ENCODE assay signal across 21 cellular contexts in the genomic region with DNA sequence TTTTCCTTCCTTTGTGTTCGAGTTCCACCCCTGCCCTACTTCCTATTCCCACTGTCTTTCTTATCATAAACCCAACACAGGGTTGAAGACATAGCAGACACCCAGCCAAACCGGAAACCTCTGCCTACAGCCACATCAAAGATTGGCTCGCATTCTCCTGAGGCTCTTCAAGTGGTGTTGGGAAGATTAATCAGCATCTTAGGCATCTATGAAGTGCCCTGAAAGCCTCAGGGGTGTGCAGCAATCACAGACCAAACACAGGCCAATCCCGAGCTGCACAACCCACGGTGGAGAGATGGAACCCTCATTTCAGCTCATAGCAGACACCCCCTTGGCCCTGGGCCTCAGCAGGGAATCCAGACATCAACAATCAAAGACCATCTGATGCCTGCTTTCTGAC.
DNase-seq lines count a peak whose midpoint lies in the region; ATAC-seq, FAIRE-seq and TF ChIP-seq lines count a peak whose summit lies in the region.
"Had no signal": no experiment of that assay in that cellular context is flagged by ENCODE, and none has a peak within 500 bp of the region (broad histone marks: within the 10 kb centered on the region; RNA-seq: fewer than 3 reads in every experiment).

No MANE protein-coding gene starts in this region.

- H3K36me3 ChIP-seq in MM.1S (replicated peaks; ENCODE audit: insufficient read depth, low read length) (no peaks in the 10 kb centered on the region), bronchial epithelial cell (ENCODE audit: control insufficient read depth, insufficient read depth, low read length) (no peaks in the 10 kb centered on the region)
- H3K36me3 ChIP-seq: SJSA1, upper lobe of left lung had no signal

- H3K4me3 Mint-ChIP-seq in activated CD4-positive, alpha-beta T cell treated with anti-CD3 and anti-CD28 coated beads for 36 hours, result no peak overlapping the region
- no peak overlapping the region for H3K4me3 Mint-ChIP-seq in activated CD4-positive, alpha-beta memory T cell treated with anti-CD3 and anti-CD28 coated beads for 36 hours
- H3K4me3 Mint-ChIP-seq in T-helper 17 cell, result no peak overlapping the region
- H3K4me3 Mint-ChIP-seq: activated CD8-positive, alpha-beta T cell treated with anti-CD3 and anti-CD28 coated beads for 36 hours; CD8-positive, alpha-beta T cell had no signal

- no peak overlapping the region for H3K27ac Mint-ChIP-seq in activated CD4-positive, alpha-beta T cell treated with anti-CD3 and anti-CD28 coated beads for 36 hours
- H3K27ac Mint-ChIP-seq in activated CD4-positive, alpha-beta memory T cell treated with anti-CD3 and anti-CD28 coated beads for 36 hours, result no peak overlapping the region
- no peak overlapping the region for H3K27ac Mint-ChIP-seq in T-helper 17 cell
- H3K27ac Mint-ChIP-seq: activated CD8-positive, alpha-beta T cell treated with anti-CD3 and anti-CD28 coated beads for 36 hours; CD8-positive, alpha-beta T cell had no signal

- TF ChIP-seq CTCF in MM.1S (IDR thresholded peaks at IDR 0.05; ENCODE audit: low read length) (no peak), bronchial epithelial cell (IDR thresholded peaks at IDR 0.05; ENCODE audit: insufficient read depth, low read length, severe bottlenecking) (no peak), foreskin fibroblast (IDR thresholded peaks at IDR 0.05; ENCODE audit: low read depth, low read length) (no peak)

- H4K20me1 ChIP-seq in MM.1S (ENCODE audit: insufficient read depth, low read length), result no peaks in the 10 kb centered on the region

- H3K4me1 Mint-ChIP-seq in activated CD4-positive, alpha-beta T cell treated with anti-CD3 and anti-CD28 coated beads for 36 hours, result peaks cover 4% of the 10 kb centered on the region
- H3K4me1 Mint-ChIP-seq in activated CD4-positive, alpha-beta memory T cell treated with anti-CD3 and anti-CD28 coated beads for 36 hours (ENCODE audit: low read depth), result peaks cover 4% of the 10 kb centered on the region
- H3K4me1 Mint-ChIP-seq in T-helper 17 cell, result peaks cover 10% of the 10 kb centered on the region

- no peaks in the 10 kb centered on the region for H3K36me3 Mint-ChIP-seq in activated CD4-positive, alpha-beta T cell treated with anti-CD3 and anti-CD28 coated beads for 36 hours (ENCODE audit: low read depth)
- H3K36me3 Mint-ChIP-seq in activated CD4-positive, alpha-beta memory T cell treated with anti-CD3 and anti-CD28 coated beads for 36 hours, result no peaks in the 10 kb centered on the region
- peaks cover 2% of the 10 kb centered on the region for H3K36me3 Mint-ChIP-seq in T-helper 17 cell (ENCODE audit: low read depth)
- H3K36me3 Mint-ChIP-seq: CD8-positive, alpha-beta T cell had no signal

- H3K27ac ChIP-seq in MM.1S (ENCODE audit: low read length), result no peak overlapping the region
- H3K27ac ChIP-seq: SJSA1 had no signal

- no peaks in the 10 kb centered on the region for H3K79me2 ChIP-seq in MM.1S (ENCODE audit: low read length)

- CTCF ChIA-PET in activated CD4-positive, alpha-beta T cell treated with anti-CD3 and anti-CD28 coated beads for 36 hours (lab: Charles Lee), result interaction anchor here (0.6 kb wide), 1 partner anchor 103 kb away, joined by 4 read pairs; no protein-coding TSS in a partner anchor
- CTCF ChIA-PET in activated CD4-positive, alpha-beta memory T cell treated with anti-CD3 and anti-CD28 coated beads for 36 hours (lab: Charles Lee), result no interaction called here

- H3K9me3 Mint-ChIP-seq in activated CD4-positive, alpha-beta T cell treated with anti-CD3 and anti-CD28 coated beads for 36 hours (ENCODE audit: low read depth), result no peaks in the 10 kb centered on the region
- no peaks in the 10 kb centered on the region for H3K9me3 Mint-ChIP-seq in activated CD4-positive, alpha-beta memory T cell treated with anti-CD3 and anti-CD28 coated beads for 36 hours
- H3K9me3 Mint-ChIP-seq: activated CD8-positive, alpha-beta T cell treated with anti-CD3 and anti-CD28 coated beads for 36 hours; CD8-positive, alpha-beta T cell had no signal

- H3K27me3 ChIP-seq in MM.1S (replicated peaks; ENCODE audit: insufficient read depth, low read length), result no peaks in the 10 kb centered on the region
- H3K27me3 ChIP-seq in bronchial epithelial cell (ENCODE audit: control insufficient read depth, insufficient read depth, low read length), result no peaks in the 10 kb centered on the region
- H3K27me3 ChIP-seq: upper lobe of left lung had no signal

- no peak overlapping the region for H3K9ac ChIP-seq in MM.1S (ENCODE audit: low read length)

- H3K9me3 ChIP-seq in MM.1S (replicated peaks; ENCODE audit: insufficient read depth, low read length) (no peaks in the 10 kb centered on the region), T-helper 17 cell (ENCODE audit: control insufficient read depth, low read length, poor library complexity, severe bottlenecking) (no peaks in the 10 kb centered on the region)
- H3K9me3 ChIP-seq: mucosa of descending colon, SJSA1, upper lobe of left lung had no signal

- FAIRE-seq in bronchial epithelial cell (lab: Jason Lieb, UNC), result no peak
- FAIRE-seq: GM12878 had no signal

- no peaks in the 10 kb centered on the region for H3K4me1 ChIP-seq in MM.1S (ENCODE audit: low read length)

- no peak for DNase-seq in activated CD4-positive, alpha-beta T cell treated with anti-CD3 and anti-CD28 coated beads for 36 hours
- no peak for DNase-seq in activated CD4-positive, alpha-beta T cell treated with anti-CD3 and anti-CD28 coated beads, Interleukin-2, amount 50 U/mL, for 4 hours
- DNase-seq in MM.1S (peak; percentile 11), bronchial epithelial cell (ENCODE audit: low read depth) (peak; percentile 50), posterior vena cava (ENCODE audit: low spot score) (peak; percentile 46), foreskin fibroblast (no peak), T-helper 17 cell (no peak)
- DNase-seq in activated CD4-positive, alpha-beta memory T cell treated with anti-CD3 and anti-CD28 coated beads for 36 hours, result no peak
- DNase-seq: 8988T; activated CD8-positive, alpha-beta T cell treated with anti-CD3 and anti-CD28 coated beads for 36 hours; CD8-positive, alpha-beta T cell; hypothalamus; IMR-90; left cardiac atrium; mucosa of descending colon; NCI-H1417 treated with DMSO at 0.1 percent for 48 hours; NCI-H2227 treated with DMSO at 0.1 percent for 48 hours; occipital lobe; upper lobe of left lung had no signal

- H3K4me3 ChIP-seq in MM.1S (ENCODE audit: low read length) (no peak overlapping the region), bronchial epithelial cell (ENCODE audit: low read depth, low read length) (no peak overlapping the region), foreskin fibroblast (ENCODE audit: low read depth in 1 of 2, low read length in 2 of 2) (no peak overlapping the region)
- H3K4me3 ChIP-seq: GM12878, mucosa of descending colon, SJSA1, upper lobe of left lung had no signal

- no peaks in the 10 kb centered on the region for H3K9me2 ChIP-seq in MM.1S (replicated peaks; ENCODE audit: insufficient read depth, low read length)

- no peak overlapping the region for H2AFZ ChIP-seq in MM.1S (ENCODE audit: low read length)

- H3K27me3 Mint-ChIP-seq in activated CD4-positive, alpha-beta T cell treated with anti-CD3 and anti-CD28 coated beads for 36 hours, result peaks cover 6% of the 10 kb centered on the region
- peaks cover 5% of the 10 kb centered on the region for H3K27me3 Mint-ChIP-seq in activated CD4-positive, alpha-beta memory T cell treated with anti-CD3 and anti-CD28 coated beads for 36 hours
- H3K27me3 Mint-ChIP-seq in T-helper 17 cell, result peaks cover 21% of the 10 kb centered on the region

- peak; percentile 39 for ATAC-seq in activated CD4-positive, alpha-beta T cell treated with anti-CD3 and anti-CD28 coated beads for 36 hours
- no peak for ATAC-seq in T-helper 17 cell
- ATAC-seq: activated CD8-positive, alpha-beta T cell treated with anti-CD3 and anti-CD28 coated beads for 36 hours; CD8-positive, alpha-beta T cell; GM12878; mucosa of descending colon had no signal

- POLR2A ChIA-PET in activated CD4-positive, alpha-beta T cell treated with anti-CD3 and anti-CD28 coated beads for 36 hours (lab: Charles Lee), result interaction anchor here (0.7 kb wide), 1 partner anchor 445 kb away, joined by 3 read pairs; no protein-coding TSS in a partner anchor
- POLR2A ChIA-PET in activated CD4-positive, alpha-beta memory T cell treated with anti-CD3 and anti-CD28 coated beads for 36 hours (lab: Charles Lee), result no interaction called here

- no peaks in the 10 kb centered on the region for H3F3A ChIP-seq in MM.1S (ENCODE audit: insufficient read depth, low read length)

- intact Hi-C loops in activated CD4-positive, alpha-beta T cell treated with anti-CD3 and anti-CD28 coated beads for 36 hours (cut with DNase I, micrococcal nuclease), result no loop called here
- intact Hi-C loops in posterior vena cava (cut with DNase I), result no loop called here
- intact Hi-C loops in activated CD4-positive, alpha-beta memory T cell treated with anti-CD3 and anti-CD28 coated beads for 36 hours (cut with micrococcal nuclease), result no loop called here

- H3K4me2 ChIP-seq in MM.1S (ENCODE audit: low read depth, low read length), result no peak overlapping the region

Comparison
In these comparisons a context has a peak if more than half of its experiments do, and no peak if none do; other contexts are left out.
1. DNase-seq: peak in MM.1S (single experiment), bronchial epithelial cell (single experiment) and posterior vena cava (single experiment); none in activated CD4-positive, alpha-beta T cell treated with anti-CD3 and anti-CD28 coated beads for 36 hours (single experiment), activated CD4-positive, alpha-beta T cell treated with anti-CD3 and anti-CD28 coated beads, Interleukin-2, amount 50 U/mL, for 4 hours (0 of 2), activated CD4-positive, alpha-beta memory T cell treated with anti-CD3 and anti-CD28 coated beads for 36 hours (single experiment), foreskin fibroblast (0 of 2) and T-helper 17 cell (0 of 3).